In the genomic region with DNA sequence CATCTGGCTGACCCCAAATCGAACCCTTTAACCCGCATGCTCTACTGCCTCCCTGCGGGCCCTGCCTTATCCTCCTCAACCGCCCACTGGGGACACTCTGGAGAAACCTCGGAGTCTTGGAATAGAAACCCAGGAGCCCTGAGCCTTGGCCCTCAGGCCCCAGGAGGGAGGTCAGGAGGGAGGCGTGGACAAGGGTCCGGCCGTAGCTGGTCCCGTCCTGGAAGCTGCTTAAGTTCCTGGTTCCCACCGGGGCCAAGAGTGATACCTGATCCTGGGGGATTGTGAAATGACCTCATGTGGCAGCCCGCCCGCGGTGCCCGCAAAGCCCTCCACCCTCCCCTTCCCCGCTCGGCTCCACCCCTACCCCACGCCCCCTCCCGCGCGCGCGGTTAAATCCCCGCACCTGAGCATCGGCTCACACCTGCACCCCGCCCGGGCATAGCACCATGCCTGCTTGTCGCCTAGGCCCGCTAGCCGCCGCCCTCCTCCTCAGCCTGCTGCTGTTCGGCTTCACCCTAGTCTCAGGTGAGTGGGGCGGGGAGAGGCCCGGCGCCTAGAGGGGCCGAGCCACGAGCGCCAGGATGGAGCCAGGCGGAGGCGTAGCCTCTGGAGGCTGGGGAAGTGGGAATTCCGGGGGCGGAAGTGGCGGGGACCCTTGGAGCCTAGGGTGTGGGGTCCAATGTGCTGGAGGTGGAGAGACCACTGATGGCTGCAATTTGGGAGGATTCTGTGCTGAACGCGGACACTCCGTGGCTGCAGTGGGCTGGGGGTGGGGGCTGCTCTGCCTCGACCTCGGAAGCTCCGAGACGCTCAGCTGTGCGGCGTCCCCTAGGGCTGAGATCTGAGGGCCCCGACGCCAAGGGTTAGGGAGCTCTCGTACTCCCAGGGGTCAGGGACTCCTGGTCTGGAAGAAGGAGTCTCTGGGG, we compare ENCODE assay signal across 8 cellular contexts. TPM values are rescaled to one million over a fixed set of nuclear protein-coding genes. Genes with fewer than 3 reads are reported as not detected.
DNase-seq lines count a peak whose midpoint lies in the region; ATAC-seq and TF ChIP-seq lines count a peak whose summit lies in the region.

A gene with protein sequence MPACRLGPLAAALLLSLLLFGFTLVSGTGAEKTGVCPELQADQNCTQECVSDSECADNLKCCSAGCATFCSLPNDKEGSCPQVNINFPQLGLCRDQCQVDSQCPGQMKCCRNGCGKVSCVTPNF (plus strand): TSS at position 418 of the 926 bp plus-strand sequence. CDS start 29 bp downstream, at position 447.

- 4 to 6% methylated on average over 53 of the region's 54 CpGs for WGBS in lower leg skin, 2 donors
- 18% methylated on average over 54 of the region's 54 CpGs for WGBS in thymus

- TF ChIP-seq CTCF in MM.1S (IDR thresholded peaks at IDR 0.05; ENCODE audit: low read length) (no peak), breast epithelium (IDR thresholded peaks at IDR 0.05) (no peak), lower leg skin (IDR thresholded peaks at IDR 0.05) (no peak)

- H3K4me3 ChIP-seq in MM.1S (ENCODE audit: low read length): peak within 1 kb of the TSS; percentile 69
- peak within 1 kb of the TSS; percentile 42 to 81 (median 61) for H3K4me3 ChIP-seq in breast epithelium
- H3K4me3 ChIP-seq in lower leg skin (ENCODE audit: low read depth, poor library complexity, severe bottlenecking): peak within 1 kb of the TSS; percentile 2
- H3K4me3 ChIP-seq in thymus (ENCODE audit: low read length): peak within 1 kb of the TSS; percentile 40

- H3K79me2 ChIP-seq in MM.1S (ENCODE audit: low read length): no peaks in the 10 kb centered on the region

- TF ChIP-seq POLR2A in breast epithelium (IDR thresholded peaks at IDR 0.05): no peak
- TF ChIP-seq POLR2A in lower leg skin (IDR thresholded peaks at IDR 0.05): no peak

- no peaks in the 10 kb centered on the region for H3K9me3 ChIP-seq in MM.1S (replicated peaks; ENCODE audit: insufficient read depth, low read length)
- no peaks in the 10 kb centered on the region for H3K9me3 ChIP-seq in breast epithelium
- H3K9me3 ChIP-seq in thymus (ENCODE audit: control insufficient read depth): peaks cover 2% of the 10 kb centered on the region

- peak within 1 kb of the TSS; percentile 51; the same call in 1 of the 2 replicates for H3K9ac ChIP-seq in MM.1S (ENCODE audit: low read length)

- no peaks in the 10 kb centered on the region for H4K20me1 ChIP-seq in MM.1S (ENCODE audit: insufficient read depth, low read length)

- no peaks in the 10 kb centered on the region for H3K9me2 ChIP-seq in MM.1S (replicated peaks; ENCODE audit: insufficient read depth, low read length)

- H3K4me1 ChIP-seq in MM.1S (ENCODE audit: low read length) (no peaks in the 10 kb centered on the region), breast epithelium (no peaks in the 10 kb centered on the region), thymus (ENCODE audit: control insufficient read depth, insufficient read depth, low read length) (no peaks in the 10 kb centered on the region)

- H2AFZ ChIP-seq in MM.1S (ENCODE audit: low read length): peak within 1 kb of the TSS; percentile 98

- intact Hi-C loops in breast epithelium (cut with DNase I; ENCODE audit: low total_unique reads): no loop called here
- intact Hi-C loops in lower leg skin (cut with DNase I; ENCODE audit: low total_unique reads): no loop called here

- H3K4me2 ChIP-seq in MM.1S (ENCODE audit: low read depth, low read length): peak within 1 kb of the TSS; percentile 99

- H3K27me3 ChIP-seq in MM.1S (replicated peaks; ENCODE audit: insufficient read depth, low read length) (no peaks in the 10 kb centered on the region), breast epithelium (no peaks in the 10 kb centered on the region), thymus (ENCODE audit: control insufficient read depth, insufficient read depth) (peaks cover 37% of the 10 kb centered on the region)

- DNase-seq in DMS153 treated with DMSO at 0.1 percent for 48 hours (lab: John Stamatoyannopoulos, UW; ENCODE audit: unreplicated experiment) (peak; percentile 46), MM.1S (no peak), breast epithelium (ENCODE audit: low spot score in 2 of 2) (peak; percentile 37 to 60), lower leg skin (ENCODE audit: low spot score in 2 of 2) (no peak), MV-4-11 (lab: John Stamatoyannopoulos, UW) (no peak)

- no peak for ATAC-seq in HG02870 (IDR thresholded peaks at IDR 0.05; ENCODE audit: unreplicated experiment)
- no peak for ATAC-seq in GM18858 (IDR thresholded peaks at IDR 0.05; ENCODE audit: unreplicated experiment)

- H3K36me3 ChIP-seq in MM.1S (replicated peaks; ENCODE audit: insufficient read depth, low read length) (no peaks in the 10 kb centered on the region), breast epithelium (no peaks in the 10 kb centered on the region), thymus (ENCODE audit: control insufficient read depth, insufficient read depth) (no peaks in the 10 kb centered on the region)

- H3K27ac ChIP-seq in MM.1S (ENCODE audit: low read length) (no peak within 1 kb of the TSS), breast epithelium (peak within 1 kb of the TSS; percentile 83 to 86), thymus (ENCODE audit: low read depth) (peak within 1 kb of the TSS; percentile 31)

- H3F3A ChIP-seq in MM.1S (ENCODE audit: insufficient read depth, low read length): no peaks in the 10 kb centered on the region

RNA-seq across cellular contexts. Expression of the gene that starts here (rescaled TPM):
- total RNA-seq in breast epithelium (100 to 1,000 TPM in 1 of 3 donors, 10 to 100 TPM in 1, not detected in 1; 43.9 to 106 TPM), lower leg skin (10 to 100 TPM; 11.3 to 24.7 (median 14.5) TPM)
- polyA plus RNA-seq in thymus: 48.4 TPM

Comparison
In these comparisons a context has a peak if more than half of its experiments do, and no peak if none do; other contexts are left out.
1. DNase-seq: peak in DMS153 treated with DMSO at 0.1 percent for 48 hours (single experiment) and breast epithelium (2 of 2); none in MM.1S (single experiment), lower leg skin (0 of 2) and MV-4-11 (single experiment).
2. H3K4me3 ChIP-seq: peak in every context shown above with its lines; median percentile 69 in MM.1S; 61 in breast epithelium; 40 in thymus; 2 in lower leg skin.